24 cellular contexts compared by ENCODE assay signal in the genomic region with DNA sequence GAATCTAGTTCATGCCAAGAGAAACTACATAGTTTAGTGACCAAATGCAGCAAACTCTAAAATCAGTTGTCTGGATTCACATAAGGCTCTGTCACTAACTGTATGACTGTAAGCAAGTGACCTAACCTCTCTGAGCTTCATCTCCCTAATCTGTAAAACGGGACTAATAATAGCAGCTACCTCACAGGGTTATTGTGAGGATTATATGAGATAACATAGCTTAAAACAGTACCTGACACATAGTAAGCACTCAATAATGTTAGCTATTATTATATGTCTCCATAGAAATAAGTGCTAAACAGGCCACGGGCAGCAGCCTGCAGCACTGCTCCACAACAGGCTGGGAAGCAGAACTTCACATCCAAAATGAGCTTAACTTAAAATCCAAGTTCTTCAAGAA. TPM values are rescaled to one million over a fixed set of nuclear protein-coding genes. Genes with fewer than 3 reads are reported as not detected.
DNase-seq lines count a peak whose midpoint lies in the region; ATAC-seq and TF ChIP-seq lines count a peak whose summit lies in the region.
"Had no signal": no experiment of that assay in that cellular context is flagged by ENCODE, and none has a peak within 500 bp of the region (broad histone marks: within the 10 kb centered on the region; RNA-seq: fewer than 3 reads in every experiment).

No MANE protein-coding gene starts in this region.

- CTCF ChIA-PET in Caco-2 (lab: Charles Lee) = no interaction called here

- H3K9me3 Mint-ChIP-seq in osteocyte (ENCODE audit: unreplicated experiment) (no peaks in the 10 kb centered on the region), Caco-2 (ENCODE audit: unreplicated experiment) (no peaks in the 10 kb centered on the region)
- H3K9me3 Mint-ChIP-seq: activated CD4-positive, alpha-beta memory T cell treated with anti-CD3 and anti-CD28 coated beads, Interleukin-2, amount 10 ng/mL, durations not matched to agents 7 days and 5 days; WTC11 had no signal

- TF ChIP-seq CTCF in tibial artery (IDR thresholded peaks at IDR 0.05) (no peak), osteocyte (IDR thresholded peaks at IDR 0.05) (no peak), Caco-2 (IDR thresholded peaks at IDR 0.05; ENCODE audit: insufficient read depth in 1 of 2, low read depth in 1 of 2, low read length in 1 of 2, severe bottlenecking in 1 of 2, unreplicated experiment in 1 of 2) (no peak)

- POLR2A ChIA-PET in Caco-2 (lab: Charles Lee) = no interaction called here

- H3K27me3 Mint-ChIP-seq in osteocyte (ENCODE audit: unreplicated experiment) = no peaks in the 10 kb centered on the region
- H3K27me3 Mint-ChIP-seq in Caco-2 (ENCODE audit: insufficient read depth, unreplicated experiment) = no peaks in the 10 kb centered on the region
- H3K27me3 Mint-ChIP-seq: activated CD4-positive, alpha-beta memory T cell treated with anti-CD3 and anti-CD28 coated beads, Interleukin-2, amount 10 ng/mL, durations not matched to agents 7 days and 5 days; activated naive CD8-positive, alpha-beta T cell treated with anti-CD3 and anti-CD28 coated beads, Interleukin-2, amount 10 ng/mL, durations not matched to agents 7 days and 5 days had no signal

- peak; percentile 13 for DNase-seq in NCI-H82 (lab: John Stamatoyannopoulos, UW)
- no peak for DNase-seq in NCI-H82 treated with DMSO at 0.1 percent for 48 hours (lab: John Stamatoyannopoulos, UW; ENCODE audit: unreplicated experiment)
- no peak for DNase-seq in Right ventricle myocardium superior
- DNase-seq in myocyte (ENCODE audit: low read depth) = peak; percentile 65
- no peak for DNase-seq in tibial artery
- no peak for DNase-seq in osteocyte (ENCODE audit: extremely low spot score, unreplicated experiment)
- DNase-seq in Caco-2 = no peak
- DNase-seq: 8988T; activated CD4-positive, alpha-beta memory T cell treated with anti-CD3 and anti-CD28 coated beads, Interleukin-2, amount 10 ng/mL, durations not matched to agents 7 days and 5 days; activated naive CD8-positive, alpha-beta T cell treated with anti-CD3 and anti-CD28 coated beads, Interleukin-2, amount 10 ng/mL, durations not matched to agents 7 days and 5 days; activated T-cell treated with anti-CD3 and anti-CD28 coated beads, Interleukin-2, amount 50 U/mL, for 1 hour; DMS153; effector CD4-positive, alpha-beta T cell; hippocampal formation; mucosa of descending colon; NCI-H1417; NCI-H526 treated with DMSO at 0.1 percent for 48 hours; ovary; stimulated activated CD4-positive, alpha-beta T cell treated with anti-CD3 and anti-CD28 coated beads, Interleukin-4, amount 100 ng/mL, for 4 hours; substantia nigra; T-helper 2 cell had no signal

- H3K27ac Mint-ChIP-seq in osteocyte (ENCODE audit: unreplicated experiment) (no peak overlapping the region), Caco-2 (ENCODE audit: unreplicated experiment) (no peak overlapping the region)
- H3K27ac Mint-ChIP-seq: activated CD4-positive, alpha-beta memory T cell treated with anti-CD3 and anti-CD28 coated beads, Interleukin-2, amount 10 ng/mL, durations not matched to agents 7 days and 5 days; activated naive CD8-positive, alpha-beta T cell treated with anti-CD3 and anti-CD28 coated beads, Interleukin-2, amount 10 ng/mL, durations not matched to agents 7 days and 5 days; WTC11 had no signal

- BruUV-seq in Caco-2 (replicated peaks; lab: Mats Ljungman, UMichigan) = no TSS peak

- no peaks in the 10 kb centered on the region for H3K36me3 ChIP-seq in tibial artery
- H3K36me3 ChIP-seq in Caco-2 (ENCODE audit: control insufficient read depth, insufficient read depth, low read length) = no peaks in the 10 kb centered on the region
- H3K36me3 ChIP-seq: ovary had no signal

- H3K4me3 Mint-ChIP-seq in osteocyte (ENCODE audit: unreplicated experiment) = no peak overlapping the region
- no peak overlapping the region for H3K4me3 Mint-ChIP-seq in Caco-2 (ENCODE audit: unreplicated experiment)
- H3K4me3 Mint-ChIP-seq: activated CD4-positive, alpha-beta memory T cell treated with anti-CD3 and anti-CD28 coated beads, Interleukin-2, amount 10 ng/mL, durations not matched to agents 7 days and 5 days; activated naive CD8-positive, alpha-beta T cell treated with anti-CD3 and anti-CD28 coated beads, Interleukin-2, amount 10 ng/mL, durations not matched to agents 7 days and 5 days; WTC11 had no signal

- H3K27me3 ChIP-seq in tibial artery (no peaks in the 10 kb centered on the region), Caco-2 (replicated peaks; ENCODE audit: control insufficient read depth, insufficient read depth, low read length) (no peaks in the 10 kb centered on the region)
- H3K27me3 ChIP-seq: ovary, SJSA1 had no signal

- intact Hi-C loops in Right ventricle myocardium superior (cut with DNase I) (no loop called here), tibial artery (cut with DNase I; ENCODE audit: low total_unique reads) (no loop called here), Caco-2 (cut with micrococcal nuclease; ENCODE audit: unreplicated experiment) (no loop called here)

- H3K9me3 ChIP-seq in tibial artery (no peaks in the 10 kb centered on the region), Caco-2 (no peaks in the 10 kb centered on the region)
- H3K9me3 ChIP-seq: mucosa of descending colon, ovary, SJSA1 had no signal

- H3K4me1 ChIP-seq in tibial artery (peaks cover 0 to 99% (median 69%) of the 10 kb centered on the region in 4 donors), Caco-2 (peaks cover 22% of the 10 kb centered on the region)

- H3K4me1 Mint-ChIP-seq in osteocyte (ENCODE audit: unreplicated experiment) (peaks cover 40% of the 10 kb centered on the region), Caco-2 (ENCODE audit: low read depth, unreplicated experiment) (peaks cover 12% of the 10 kb centered on the region)

- H3K4me3 ChIP-seq in tibial artery = no peak overlapping the region
- H3K4me3 ChIP-seq in Caco-2 (ENCODE audit: low read depth, low read length) = no peak overlapping the region
- H3K4me3 ChIP-seq: mucosa of descending colon, ovary, SJSA1 had no signal

- peak; percentile 45 for ATAC-seq in Right ventricle myocardium superior (ENCODE audit: poor library complexity)
- ATAC-seq in GM19023 (IDR thresholded peaks at IDR 0.05; ENCODE audit: unreplicated experiment) = no peak
- ATAC-seq: WTC11 had no signal

- peak overlapping the region; percentile 60 to 62 for H3K27ac ChIP-seq in tibial artery
- H3K27ac ChIP-seq: SJSA1 had no signal

- H3K36me3 Mint-ChIP-seq in osteocyte (ENCODE audit: unreplicated experiment) (peaks cover 7% of the 10 kb centered on the region), Caco-2 (ENCODE audit: insufficient read depth, unreplicated experiment) (no peaks in the 10 kb centered on the region)
- H3K36me3 Mint-ChIP-seq: WTC11 had no signal

RNA-seq across cellular contexts. Expression of gene NPTN, which starts 30.2 kb away (rescaled TPM):
- total RNA-seq in Right ventricle myocardium superior (188 TPM), myocyte (89.0 and 98.5 TPM in 2 replicates), osteocyte (192 and 194 TPM in 2 replicates), Caco-2 (2022) (124 TPM in 2 replicates)
- 185 TPM for polyA plus RNA-seq in myocyte (2012)

Comparison
In these comparisons a context has a peak if more than half of its experiments do, and no peak if none do; other contexts are left out.
1. DNase-seq: peak in NCI-H82 (single experiment) and myocyte (single experiment); none in NCI-H82 treated with DMSO at 0.1 percent for 48 hours (single experiment), Right ventricle myocardium superior (single experiment), tibial artery (0 of 2), osteocyte (single experiment) and Caco-2 (0 of 2).